In the genomic region with DNA sequence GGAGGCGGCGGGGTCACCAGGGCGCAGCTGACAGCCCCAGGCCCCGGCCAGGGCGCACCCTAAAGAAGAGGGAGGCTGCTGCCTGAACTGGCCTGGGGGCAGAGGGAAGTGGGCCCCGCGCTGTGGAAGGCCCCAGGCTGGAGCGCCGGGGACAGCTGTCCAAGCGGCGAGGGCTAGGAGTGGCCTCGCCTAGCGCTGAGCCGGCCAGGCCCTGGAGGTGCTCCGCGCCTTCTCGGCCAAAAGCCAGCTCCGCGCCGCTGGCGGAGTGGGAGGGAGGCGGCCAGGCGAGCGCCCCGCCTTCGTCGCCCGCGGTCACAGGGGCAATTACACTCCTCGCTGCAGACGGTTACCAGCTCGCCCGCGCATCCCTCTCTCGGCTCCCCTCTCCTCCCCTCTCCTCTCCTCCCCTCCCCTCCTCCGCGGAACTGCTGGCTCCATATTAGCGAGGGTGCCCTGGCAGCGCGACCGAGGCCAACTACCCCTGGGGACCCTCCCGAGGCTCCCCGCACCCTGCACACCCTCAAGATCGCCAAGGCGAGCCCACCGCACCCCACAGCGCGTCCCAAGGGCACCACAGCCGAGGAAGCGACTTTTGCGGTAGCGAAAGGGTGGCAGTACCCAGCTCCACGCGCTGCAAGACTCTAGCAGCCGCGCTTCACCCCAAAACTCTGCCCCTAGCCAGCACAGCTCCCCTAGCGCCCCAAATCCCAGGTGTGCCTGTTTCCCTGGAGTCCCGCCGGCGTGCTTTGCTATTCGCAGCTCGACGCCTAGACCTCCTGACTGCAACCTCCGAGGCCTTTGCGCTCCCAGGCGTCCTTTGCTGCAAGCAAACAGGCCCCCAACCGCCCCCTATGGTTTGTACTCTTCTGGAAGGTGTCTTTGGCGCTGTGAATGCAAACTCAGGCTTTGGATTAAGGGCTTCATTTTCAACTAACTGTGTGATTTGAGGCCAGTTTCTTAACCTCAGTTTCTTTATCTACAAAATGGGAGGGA, we compare ENCODE assay signal across 8 cellular contexts.
DNase-seq lines count a peak whose midpoint lies in the region; ATAC-seq lines count a peak whose summit lies in the region.

No MANE protein-coding gene starts in this region.

- no peak overlapping the region for H3K27ac Mint-ChIP-seq in activated CD4-positive, alpha-beta T cell treated with anti-CD3 and anti-CD28 coated beads, Interleukin-2, amount 10 ng/mL, durations not matched to agents 24 days and 14 days

- H3K9me3 Mint-ChIP-seq in activated CD4-positive, alpha-beta T cell treated with anti-CD3 and anti-CD28 coated beads, Interleukin-2, amount 10 ng/mL, durations not matched to agents 24 days and 14 days, result no peaks in the 10 kb centered on the region

- H3K9me3 ChIP-seq in ES-I3 (ENCODE audit: control insufficient read depth, insufficient read depth, low read length), result no peaks in the 10 kb centered on the region

- peaks cover 26% of the 10 kb centered on the region for H3K4me1 Mint-ChIP-seq in activated CD4-positive, alpha-beta T cell treated with anti-CD3 and anti-CD28 coated beads, Interleukin-2, amount 10 ng/mL, durations not matched to agents 24 days and 14 days

- ATAC-seq in GM21717 (IDR thresholded peaks at IDR 0.05; ENCODE audit: unreplicated experiment), result no peak
- no peak for ATAC-seq in GM21360 (IDR thresholded peaks at IDR 0.05; ENCODE audit: unreplicated experiment)

- intact Hi-C loops in activated CD4-positive, alpha-beta T cell treated with anti-CD3 and anti-CD28 coated beads, Interleukin-2, amount 10 ng/mL, durations not matched to agents 24 days and 14 days (cut with micrococcal nuclease), result loop anchor here (10.0 kb wide), 1 partner anchor 272 kb away; no protein-coding TSS in a partner anchor

- H3K27me3 Mint-ChIP-seq in activated CD4-positive, alpha-beta T cell treated with anti-CD3 and anti-CD28 coated beads, Interleukin-2, amount 10 ng/mL, durations not matched to agents 24 days and 14 days, result peaks cover 29% of the 10 kb centered on the region

- H3K36me3 Mint-ChIP-seq in activated CD4-positive, alpha-beta T cell treated with anti-CD3 and anti-CD28 coated beads, Interleukin-2, amount 10 ng/mL, durations not matched to agents 24 days and 14 days (ENCODE audit: low read depth), result no peaks in the 10 kb centered on the region

- H3K36me3 ChIP-seq in ES-I3 (ENCODE audit: insufficient read depth, low read length), result no peaks in the 10 kb centered on the region

- peak; percentile 77 for DNase-seq in activated CD4-positive, alpha-beta T cell treated with anti-CD3 and anti-CD28 coated beads, Interleukin-2, amount 10 ng/mL, durations not matched to agents 24 days and 14 days
- peak; percentile 5 for DNase-seq in fibroblast of peridontal ligament (ENCODE audit: extremely low read depth)
- DNase-seq in retina, result peak; percentile 77
- no peak for DNase-seq in NCI-H2081 treated with DMSO at 0.1 percent for 48 hours (lab: John Stamatoyannopoulos, UW)
- no peak for DNase-seq in NK-92 treated with Interleukin-12 subunit alpha and Interleukin-12 subunit beta, amount 100 ng/mL, for 24 hours (lab: John Stamatoyannopoulos, UW)

- peaks cover 21% of the 10 kb centered on the region for H3K4me1 ChIP-seq in ES-I3 (ENCODE audit: insufficient read depth, low read length)

- H3K4me3 Mint-ChIP-seq in activated CD4-positive, alpha-beta T cell treated with anti-CD3 and anti-CD28 coated beads, Interleukin-2, amount 10 ng/mL, durations not matched to agents 24 days and 14 days, result peak overlapping the region; percentile 62

- peak overlapping the region; percentile 62; the same call in 1 of the 2 replicates for H3K9ac ChIP-seq in ES-I3 (ENCODE audit: low read depth, low read length)

Comparison
In these comparisons a context has a peak if more than half of its experiments do, and no peak if none do; other contexts are left out.
1. DNase-seq: peak in activated CD4-positive, alpha-beta T cell treated with anti-CD3 and anti-CD28 coated beads, Interleukin-2, amount 10 ng/mL, durations not matched to agents 24 days and 14 days (single experiment), fibroblast of peridontal ligament (single experiment) and retina (single experiment); none in NCI-H2081 treated with DMSO at 0.1 percent for 48 hours (single experiment) and NK-92 treated with Interleukin-12 subunit alpha and Interleukin-12 subunit beta, amount 100 ng/mL, for 24 hours (single experiment).